9 cellular contexts compared by ENCODE assay signal in genomic region chr3:52606373-52607085, GRCh38.
DNase-seq lines count a peak whose midpoint lies in the region; ATAC-seq and TF ChIP-seq lines count a peak whose summit lies in the region.
"Had no signal": no experiment of that assay in that cellular context is flagged by ENCODE, and none has a peak within 500 bp of the region (broad histone marks: within the 10 kb centered on the region; RNA-seq: fewer than 3 reads in every experiment).

No MANE protein-coding gene starts in this region.

- H3K36me3 ChIP-seq in mesendoderm (ENCODE audit: control insufficient read depth, insufficient read depth, low read length) (peaks cover 2% of the 10 kb centered on the region), Karpas-422 (ENCODE audit: insufficient read depth, low read length) (peaks cover 89% of the 10 kb centered on the region)

- no peak overlapping the region for H3K56ac ChIP-seq in mesendoderm (ENCODE audit: low read length)

- no CpG with 5 or more reads among the region's 5 CpGs for WGBS in mesendoderm (ENCODE audit: extremely low coverage, insufficient coverage, low lambda C conversion rate)

- peak overlapping the region; percentile 24 for H3K27ac Mint-ChIP-seq in chondrocyte (ENCODE audit: unreplicated experiment)
- H3K27ac Mint-ChIP-seq in activated T-helper 17 cell treated with anti-CD3 and anti-CD28 coated beads, Interleukin-2, amount 50 U/mL, for 72 hours: no peak overlapping the region
- H3K27ac Mint-ChIP-seq: stimulated activated memory B cell treated with anti-CD40 and anti-IgM and Interleukin-4, amounts not matched to agents 10 μg/mL and 1 μg/mL and 100 μg/mL, for 72 hours had no signal

- H3K4ac ChIP-seq in mesendoderm (ENCODE audit: low read depth, low read length): no peak overlapping the region

- no peak overlapping the region for H2AK5ac ChIP-seq in mesendoderm (ENCODE audit: low read length)

- no peak overlapping the region for H3K23ac ChIP-seq in mesendoderm (ENCODE audit: low read length)

- no peaks in the 10 kb centered on the region for H3K9me2 ChIP-seq in Karpas-422 (replicated peaks; ENCODE audit: insufficient read depth, low read length)

- H3K36me3 Mint-ChIP-seq in chondrocyte (ENCODE audit: low read depth): peaks cover 39% of the 10 kb centered on the region
- peaks cover 100% of the 10 kb centered on the region for H3K36me3 Mint-ChIP-seq in activated T-helper 17 cell treated with anti-CD3 and anti-CD28 coated beads, Interleukin-2, amount 50 U/mL, for 72 hours (ENCODE audit: low read depth)

- peaks cover 2% of the 10 kb centered on the region for H3K79me1 ChIP-seq in mesendoderm (ENCODE audit: low read length)

- no peak overlapping the region for H3K18ac ChIP-seq in mesendoderm (ENCODE audit: low read length)

- peak; percentile 50 for DNase-seq in DMS 273 (lab: John Stamatoyannopoulos, UW; ENCODE audit: unreplicated experiment)
- DNase-seq in NCI-H2081 treated with DMSO at 0.1 percent for 48 hours (lab: John Stamatoyannopoulos, UW): peak; percentile 63
- DNase-seq in chondrocyte (ENCODE audit: low spot score): no peak
- peak; percentile 11 for DNase-seq in mesendoderm
- DNase-seq in DMS114 treated with DMSO at 0.1 percent for 48 hours (lab: John Stamatoyannopoulos, UW; ENCODE audit: unreplicated experiment): no peak
- no peak for DNase-seq in Karpas-422

- H3K4me1 Mint-ChIP-seq in chondrocyte (ENCODE audit: low read depth): peaks cover 9% of the 10 kb centered on the region
- peaks cover 6% of the 10 kb centered on the region for H3K4me1 Mint-ChIP-seq in activated T-helper 17 cell treated with anti-CD3 and anti-CD28 coated beads, Interleukin-2, amount 50 U/mL, for 72 hours

- peaks cover 6% of the 10 kb centered on the region for H3K9me3 Mint-ChIP-seq in chondrocyte (ENCODE audit: low read depth)
- peaks cover 4% of the 10 kb centered on the region for H3K9me3 Mint-ChIP-seq in activated T-helper 17 cell treated with anti-CD3 and anti-CD28 coated beads, Interleukin-2, amount 50 U/mL, for 72 hours

- no peak for ATAC-seq in activated T-helper 17 cell treated with anti-CD3 and anti-CD28 coated beads, Interleukin-2, amount 50 U/mL, for 72 hours (replicated peaks)
- ATAC-seq in GM21529 (IDR thresholded peaks at IDR 0.05; ENCODE audit: unreplicated experiment): no peak
- ATAC-seq: stimulated activated memory B cell treated with anti-CD40 and anti-IgM and Interleukin-4, amounts not matched to agents 10 μg/mL and 1 μg/mL and 100 μg/mL, for 72 hours had no signal

- H3K4me3 ChIP-seq in mesendoderm (ENCODE audit: low read length): no peak overlapping the region
- no peak overlapping the region for H3K4me3 ChIP-seq in Karpas-422 (ENCODE audit: low read length)

- no peaks in the 10 kb centered on the region for H3K27me3 Mint-ChIP-seq in chondrocyte (ENCODE audit: low read depth)
- H3K27me3 Mint-ChIP-seq in activated T-helper 17 cell treated with anti-CD3 and anti-CD28 coated beads, Interleukin-2, amount 50 U/mL, for 72 hours: no peaks in the 10 kb centered on the region
- H3K27me3 Mint-ChIP-seq: stimulated activated memory B cell treated with anti-CD40 and anti-IgM and Interleukin-4, amounts not matched to agents 10 μg/mL and 1 μg/mL and 100 μg/mL, for 72 hours had no signal

- no peak overlapping the region for H4K5ac ChIP-seq in mesendoderm (ENCODE audit: low read length)

- H3K27me3 ChIP-seq in mesendoderm (ENCODE audit: insufficient read depth, low read length, poor library complexity): no peaks in the 10 kb centered on the region
- H3K27me3 ChIP-seq in Karpas-422 (ENCODE audit: low read length): no peaks in the 10 kb centered on the region

- H3K9ac ChIP-seq in mesendoderm (ENCODE audit: low read length) (no peak overlapping the region), Karpas-422 (ENCODE audit: low read length) (no peak overlapping the region)

- no peak overlapping the region for H3K4me2 ChIP-seq in mesendoderm (ENCODE audit: low read length)
- no peak overlapping the region for H3K4me2 ChIP-seq in Karpas-422 (ENCODE audit: low read depth, low read length, poor library complexity, severe bottlenecking)

- H3K79me2 ChIP-seq in mesendoderm (ENCODE audit: control insufficient read depth, insufficient read depth, low read length) (no peaks in the 10 kb centered on the region), Karpas-422 (ENCODE audit: low read length) (peaks cover 26% of the 10 kb centered on the region)

- H2AFZ ChIP-seq in Karpas-422 (ENCODE audit: low read length): no peak overlapping the region

- H3K27ac ChIP-seq in mesendoderm (ENCODE audit: low read depth, low read length) (no peak overlapping the region), Karpas-422 (ENCODE audit: low read length) (no peak overlapping the region)

- no peak overlapping the region for H2BK120ac ChIP-seq in mesendoderm (ENCODE audit: low read depth, low read length)

- H4K8ac ChIP-seq in mesendoderm (ENCODE audit: low read depth, low read length): no peak overlapping the region

- no peak overlapping the region for H2BK5ac ChIP-seq in mesendoderm (ENCODE audit: low read length)

- H3K4me1 ChIP-seq in mesendoderm (ENCODE audit: control insufficient read depth, low read depth, low read length): no peaks in the 10 kb centered on the region
- no peaks in the 10 kb centered on the region for H3K4me1 ChIP-seq in Karpas-422 (ENCODE audit: low read length)

- H3K4me3 Mint-ChIP-seq in chondrocyte (ENCODE audit: unreplicated experiment): no peak overlapping the region
- H3K4me3 Mint-ChIP-seq in activated T-helper 17 cell treated with anti-CD3 and anti-CD28 coated beads, Interleukin-2, amount 50 U/mL, for 72 hours: no peak overlapping the region
- H3K4me3 Mint-ChIP-seq: stimulated activated memory B cell treated with anti-CD40 and anti-IgM and Interleukin-4, amounts not matched to agents 10 μg/mL and 1 μg/mL and 100 μg/mL, for 72 hours had no signal

- no peaks in the 10 kb centered on the region for H4K20me1 ChIP-seq in Karpas-422 (ENCODE audit: insufficient read depth, low read depth, low read length)

- H3K9me3 ChIP-seq in Karpas-422 (ENCODE audit: low read length): peaks cover 11% of the 10 kb centered on the region

- TF ChIP-seq CTCF in chondrocyte (IDR thresholded peaks at IDR 0.05): no peak

- H2BK15ac ChIP-seq in mesendoderm (replicated peaks; ENCODE audit: low read depth): no peak overlapping the region

Comparison
In these comparisons a context has a peak if more than half of its experiments do, and no peak if none do; other contexts are left out.
1. DNase-seq: peak in DMS 273 (single experiment), NCI-H2081 treated with DMSO at 0.1 percent for 48 hours (single experiment) and mesendoderm (single experiment); none in chondrocyte (single experiment), DMS114 treated with DMSO at 0.1 percent for 48 hours (single experiment) and Karpas-422 (single experiment).